Comparison of ENCODE assay signal across 13 cellular contexts in the genomic region with DNA sequence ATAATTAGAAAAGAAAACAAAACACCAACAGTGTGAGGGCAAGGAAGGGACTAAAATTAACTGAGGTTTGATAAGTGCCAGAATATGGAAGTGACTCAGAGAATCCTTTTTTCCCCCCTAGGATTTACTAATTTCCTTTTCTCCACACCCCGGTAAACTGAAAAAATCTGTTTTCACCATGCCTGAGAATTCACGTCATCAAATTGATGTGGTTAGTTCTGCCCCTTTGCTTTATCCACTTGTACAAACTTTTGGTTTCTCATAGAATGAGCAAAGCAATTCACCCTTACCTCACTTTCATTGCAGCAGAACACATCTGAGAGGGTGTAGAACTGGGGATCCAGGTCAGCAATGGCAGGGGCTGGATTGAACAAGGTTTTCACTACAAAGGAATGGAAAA. TPM values are rescaled to one million over a fixed set of nuclear protein-coding genes. Genes with fewer than 3 reads are reported as not detected.
DNase-seq lines count a peak whose midpoint lies in the region; TF ChIP-seq lines count a peak whose summit lies in the region.
"Had no signal": no experiment of that assay in that cellular context is flagged by ENCODE, and none has a peak within 500 bp of the region (broad histone marks: within the 10 kb centered on the region; RNA-seq: fewer than 3 reads in every experiment).

No MANE protein-coding gene starts in this region.

- no peak overlapping the region for H3K4me3 Mint-ChIP-seq in activated T-helper 2 cell treated with anti-CD3 and anti-CD28 coated beads, Interferon-gamma antibody, Interleukin-2, Interleukin-4, amounts not matched to agents 10 μg/mL and 5 μg/mL and 100 μg/mL, durations not matched to agents 14 hours and 24 hours and 36 hours (ENCODE audit: low read depth)
- H3K4me3 Mint-ChIP-seq: activated T-cell treated with anti-CD3 and anti-CD28 coated beads, Interleukin-2, amount 50 U/mL, for 4 hours; CD8-positive, alpha-beta T cell; naive B cell had no signal

- POLR2A ChIA-PET in BJ (lab: Charles Lee), result no interaction called here

- intact Hi-C loops in activated T-helper 2 cell treated with anti-CD3 and anti-CD28 coated beads, Interferon-gamma antibody, Interleukin-2, Interleukin-4, amounts not matched to agents 10 μg/mL and 5 μg/mL and 100 μg/mL, durations not matched to agents 14 hours and 24 hours and 36 hours (cut with micrococcal nuclease), result no loop called here

- H3K36me3 ChIP-seq in BJ (ENCODE audit: control insufficient read depth, insufficient read depth, low read length), result no peaks in the 10 kb centered on the region

- H3K4me1 Mint-ChIP-seq in activated T-helper 2 cell treated with anti-CD3 and anti-CD28 coated beads, Interferon-gamma antibody, Interleukin-2, Interleukin-4, amounts not matched to agents 10 μg/mL and 5 μg/mL and 100 μg/mL, durations not matched to agents 14 hours and 24 hours and 36 hours (ENCODE audit: low read depth), result no peaks in the 10 kb centered on the region
- H3K4me1 Mint-ChIP-seq: naive B cell had no signal

- no peaks in the 10 kb centered on the region for H3K27me3 ChIP-seq in BJ (ENCODE audit: control insufficient read depth, insufficient read depth, low read length)
- H3K27me3 ChIP-seq: body of pancreas had no signal

- no peaks in the 10 kb centered on the region for H3K36me3 Mint-ChIP-seq in activated T-helper 2 cell treated with anti-CD3 and anti-CD28 coated beads, Interferon-gamma antibody, Interleukin-2, Interleukin-4, amounts not matched to agents 10 μg/mL and 5 μg/mL and 100 μg/mL, durations not matched to agents 14 hours and 24 hours and 36 hours (ENCODE audit: low read depth)

- TF ChIP-seq CTCF in BJ (IDR thresholded peaks at IDR 0.05; ENCODE audit: insufficient read depth, low read depth, low read length), result no peak

- H3K27me3 Mint-ChIP-seq in activated T-helper 2 cell treated with anti-CD3 and anti-CD28 coated beads, Interferon-gamma antibody, Interleukin-2, Interleukin-4, amounts not matched to agents 10 μg/mL and 5 μg/mL and 100 μg/mL, durations not matched to agents 14 hours and 24 hours and 36 hours (ENCODE audit: low read depth), result no peaks in the 10 kb centered on the region
- H3K27me3 Mint-ChIP-seq: naive B cell had no signal

- DNase-seq in BJ (ENCODE audit: low read depth), result peak; percentile 70
- peak; percentile 87 for DNase-seq in M059J (ENCODE audit: low read depth)
- DNase-seq in amniotic stem cell (lab: John Stamatoyannopoulos, UW), result peak; percentile 41
- peak; percentile 96 for DNase-seq in kidney tubule cell (ENCODE audit: low spot score)
- DNase-seq in stimulated activated CD4-positive, alpha-beta T cell treated with anti-CD3 and anti-CD28 coated beads, Interleukin-2, amount 100 ng/mL, for 48 hours, result no peak
- DNase-seq in superior temporal gyrus (ENCODE audit: extremely low spot score), result no peak
- no peak for DNase-seq in NCI-H1417 (lab: John Stamatoyannopoulos, UW)
- no peak for DNase-seq in activated T-helper 2 cell treated with anti-CD3 and anti-CD28 coated beads, Interferon-gamma antibody, Interleukin-2, Interleukin-4, amounts not matched to agents 10 μg/mL and 5 μg/mL and 100 μg/mL, durations not matched to agents 14 hours and 24 hours and 36 hours (ENCODE audit: low spot score)
- DNase-seq: activated CD4-positive, CD25-positive, alpha-beta regulatory T cell; activated T-cell treated with anti-CD3 and anti-CD28 coated beads, Interleukin-2, amount 50 U/mL, for 4 hours; body of pancreas; CD8-positive, alpha-beta T cell; naive B cell had no signal

- no peak overlapping the region for H3K27ac Mint-ChIP-seq in activated T-helper 2 cell treated with anti-CD3 and anti-CD28 coated beads, Interferon-gamma antibody, Interleukin-2, Interleukin-4, amounts not matched to agents 10 μg/mL and 5 μg/mL and 100 μg/mL, durations not matched to agents 14 hours and 24 hours and 36 hours
- H3K27ac Mint-ChIP-seq: CD8-positive, alpha-beta T cell had no signal

- H3K9me3 Mint-ChIP-seq in activated T-helper 2 cell treated with anti-CD3 and anti-CD28 coated beads, Interferon-gamma antibody, Interleukin-2, Interleukin-4, amounts not matched to agents 10 μg/mL and 5 μg/mL and 100 μg/mL, durations not matched to agents 14 hours and 24 hours and 36 hours, result no peaks in the 10 kb centered on the region
- H3K9me3 Mint-ChIP-seq: activated T-cell treated with anti-CD3 and anti-CD28 coated beads, Interleukin-2, amount 50 U/mL, for 4 hours; CD8-positive, alpha-beta T cell had no signal

- no peak overlapping the region for H3K4me3 ChIP-seq in BJ (ENCODE audit: low read depth, low read length)
- H3K4me3 ChIP-seq: body of pancreas had no signal

- CTCF ChIA-PET in BJ (lab: Yijun Ruan, JAX), result no interaction called here

RNA-seq across cellular contexts. Expression of a gene that starts 57.8 kb away (rescaled TPM):
- 1.8 and 2.2 TPM in 2 replicates for polyA plus RNA-seq in BJ (2011; rRNA removed)
- polyA minus RNA-seq in BJ (2011; rRNA and poly(A)+ RNA removed), result 0.76 and 0.82 TPM in 2 replicates
- 3.2 and 4.9 TPM in 2 replicates for total RNA-seq in M059J (2014; rRNA removed; shearing (Covaris generic))
- 1.8 and 3.0 TPM in 2 replicates for total RNA-seq in activated T-helper 2 cell treated with anti-CD3 and anti-CD28 coated beads, Interferon-gamma antibody, Interleukin-2, Interleukin-4, amounts not matched to agents 10 μg/mL and 5 μg/mL and 100 μg/mL, durations not matched to agents 14 hours and 24 hours and 36 hours

RNA-seq across cellular contexts. Expression of a gene that starts 58.1 kb away (rescaled TPM):
- 32.6 and 47.4 TPM in 2 replicates for polyA plus RNA-seq in BJ (2011; rRNA removed)
- polyA minus RNA-seq in BJ (2011; rRNA and poly(A)+ RNA removed), result 22.7 and 26.7 TPM in 2 replicates
- 41.8 and 51.8 TPM in 2 replicates for total RNA-seq in M059J (2014; rRNA removed; shearing (Covaris generic))
- total RNA-seq in activated T-helper 2 cell treated with anti-CD3 and anti-CD28 coated beads, Interferon-gamma antibody, Interleukin-2, Interleukin-4, amounts not matched to agents 10 μg/mL and 5 μg/mL and 100 μg/mL, durations not matched to agents 14 hours and 24 hours and 36 hours, result 49.0 and 54.5 TPM in 2 replicates

Comparison
In these comparisons a context has a peak if more than half of its experiments do, and no peak if none do; other contexts are left out.
1. DNase-seq: peak in BJ (single experiment), M059J (single experiment), amniotic stem cell (single experiment) and kidney tubule cell (single experiment); none in stimulated activated CD4-positive, alpha-beta T cell treated with anti-CD3 and anti-CD28 coated beads, Interleukin-2, amount 100 ng/mL, for 48 hours (0 of 2), superior temporal gyrus (single experiment), NCI-H1417 (0 of 3) and activated T-helper 2 cell treated with anti-CD3 and anti-CD28 coated beads, Interferon-gamma antibody, Interleukin-2, Interleukin-4, amounts not matched to agents 10 μg/mL and 5 μg/mL and 100 μg/mL, durations not matched to agents 14 hours and 24 hours and 36 hours (single experiment).